In the genomic region with DNA sequence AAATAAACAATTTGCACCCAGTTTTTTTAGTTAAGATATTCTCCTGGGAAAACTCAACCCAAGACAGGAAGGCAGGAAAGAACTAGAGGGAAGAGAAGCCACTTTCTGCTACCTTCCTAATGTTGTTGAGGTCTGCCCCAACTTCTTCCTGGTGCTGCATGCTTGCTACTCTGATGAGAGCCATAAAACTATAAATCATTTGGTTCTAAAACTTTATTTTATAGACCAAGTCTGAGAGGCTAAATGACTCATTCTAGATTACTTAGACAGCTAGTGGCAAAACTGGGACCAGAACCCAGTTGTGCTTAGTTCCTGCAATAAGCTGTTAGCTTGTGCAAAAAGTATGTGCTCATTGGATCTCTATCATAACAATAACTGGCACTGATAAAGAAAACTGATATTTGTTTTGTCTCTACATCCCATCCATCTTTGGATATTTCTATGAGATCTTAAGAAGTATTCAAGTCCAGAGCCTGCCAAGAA, we compare ENCODE assay signal across 31 cellular contexts.
"Had no signal": no experiment of that assay in that cellular context is flagged by ENCODE, and none has a peak within 500 bp of the region (broad histone marks: within the 10 kb centered on the region; RNA-seq: fewer than 3 reads in every experiment).

No MANE protein-coding gene starts in this region.

- H3K27ac ChIP-seq: ascending aorta, cardiac muscle cell, PC-9, VCaP had no signal

- H3K4me1 ChIP-seq: ascending aorta had no signal

- H3K36me3 ChIP-seq: ascending aorta, cardiac muscle cell had no signal

- H2AFZ ChIP-seq: PC-9 had no signal

- H3K27me3 ChIP-seq: ascending aorta, cardiac muscle cell had no signal

- H3K4me2 ChIP-seq: PC-9 had no signal

- ATAC-seq: activated CD8-positive, alpha-beta memory T cell treated with anti-CD3 and anti-CD28 coated beads, Interleukin-2, amount 10 ng/mL, durations not matched to agents 7 days and 5 days; activated naive CD8-positive, alpha-beta T cell treated with anti-CD3 and anti-CD28 coated beads, Interleukin-2, amount 50 U/mL, for 24 hours had no signal

- DNase-seq: activated B cell treated with CpG ODN at 0.5 μM for 24 hours; activated CD4-positive, alpha-beta memory T cell treated with anti-CD3 and anti-CD28 coated beads, Interleukin-2, amount 10 ng/mL, durations not matched to agents 7 days and 5 days; activated CD4-positive, alpha-beta T cell treated with anti-CD3 and anti-CD28 coated beads for 48 hours; activated CD4-positive, CD25-positive, alpha-beta regulatory T cell treated with anti-CD3 and anti-CD28 coated beads, Interleukin-2, amount 50 U/mL, for 72 hours; activated CD8-positive, alpha-beta memory T cell treated with anti-CD3 and anti-CD28 coated beads for 24 hours; activated CD8-positive, alpha-beta memory T cell treated with anti-CD3 and anti-CD28 coated beads, Interleukin-2, amount 10 ng/mL, durations not matched to agents 7 days and 5 days; activated CD8-positive, alpha-beta memory T cell treated with anti-CD3 and anti-CD28 coated beads, Interleukin-2, amount 50 U/mL, for 48 hours; activated effector memory CD4-positive, alpha-beta T cell treated with Interleukin-2 at 50 U/mL for 16 hours; activated naive CD4-positive, alpha-beta T cell treated with anti-CD3 and anti-CD28 coated beads, Interleukin-2, amount 10 ng/mL, durations not matched to agents 7 days and 5 days; activated naive CD8-positive, alpha-beta T cell treated with anti-CD3 and anti-CD28 coated beads, Interleukin-2, amount 50 U/mL, for 24 hours; activated T-cell treated with anti-CD3 and anti-CD28 coated beads, Interleukin-2, amount 50 U/mL, for 48 hours; amniotic stem cell; Kasumi-1; MM.1S; MV-4-11; NCI-H1092; NCI-H1436 treated with DMSO at 0.1 percent for 48 hours; NCI-H1694 treated with DMSO at 0.1 percent for 48 hours; NCI-H2029; NCI-H345; NCI-H524 treated with DMSO at 0.1 percent for 48 hours; NK-92 treated with Interleukin-12 subunit alpha and Interleukin-12 subunit beta, amount 100 ng/mL, for 24 hours; PC-9; Right ventricle myocardium superior; SW 1271; T-helper 1 cell; T-helper 2 cell; T-helper 9 cell had no signal

- H3K4me3 ChIP-seq: ascending aorta, cardiac muscle cell, PC-9 had no signal
